ENCODE assay signal across 29 cellular contexts in the genomic region with DNA sequence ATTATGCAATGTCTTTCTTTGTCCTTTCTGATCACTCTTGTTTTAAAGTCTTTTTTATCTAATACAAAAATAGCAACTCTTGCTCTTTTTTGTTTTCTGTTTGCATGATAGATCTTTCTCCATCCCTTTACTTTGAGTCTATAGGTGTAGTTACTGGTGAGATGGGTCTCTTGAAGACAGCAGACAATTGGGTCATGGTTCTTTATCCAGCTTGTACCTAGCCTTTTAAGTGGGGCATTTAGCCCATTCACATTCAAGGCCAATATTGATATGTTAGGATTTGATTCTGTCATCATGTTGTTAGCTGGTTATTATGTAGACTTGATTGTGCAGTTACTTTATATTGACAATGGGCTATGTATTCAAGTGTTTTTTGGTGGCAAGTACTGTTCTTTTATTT.
"Had no signal": no experiment of that assay in that cellular context is flagged by ENCODE, and none has a peak within 500 bp of the region (broad histone marks: within the 10 kb centered on the region; RNA-seq: fewer than 3 reads in every experiment).

No MANE protein-coding gene starts in this region.

- H3K27ac ChIP-seq: esophagus squamous epithelium, heart right ventricle, left lung, neural progenitor cell, prostate gland, right atrium auricular region, sigmoid colon, thoracic aorta, tibial nerve, upper lobe of left lung had no signal

- H3K4me2 ChIP-seq: neural progenitor cell had no signal

- H3K4me1 Mint-ChIP-seq: naive thymus-derived CD4-positive, alpha-beta T cell; neural progenitor cell; stimulated activated naive B cell treated with anti-CD40 and anti-IgM and Interleukin-4, amounts not matched to agents 10 μg/mL and 1 μg/mL and 100 μg/mL, for 72 hours had no signal

- FAIRE-seq: endometrium, islet of Langerhans, small intestine, urothelium cell line had no signal

- H3K4me3 ChIP-seq: esophagus squamous epithelium, heart right ventricle, left lung, mucosa of descending colon, neural progenitor cell, prostate gland, right atrium auricular region, sigmoid colon, thoracic aorta, tibial nerve, upper lobe of left lung had no signal

- H3K36me3 ChIP-seq: esophagus squamous epithelium, heart right ventricle, left lung, prostate gland, right atrium auricular region, sigmoid colon, thoracic aorta, tibial nerve, upper lobe of left lung had no signal

- H3K36me3 Mint-ChIP-seq: naive thymus-derived CD4-positive, alpha-beta T cell; neural progenitor cell; stimulated activated naive B cell treated with anti-CD40 and anti-IgM and Interleukin-4, amounts not matched to agents 10 μg/mL and 1 μg/mL and 100 μg/mL, for 72 hours had no signal

- H3K4me1 ChIP-seq: esophagus squamous epithelium, heart right ventricle, left lung, neural progenitor cell, prostate gland, right atrium auricular region, sigmoid colon, upper lobe of left lung had no signal

- DNase-seq: cortex of kidney; effector memory CD8-positive, alpha-beta T cell; esophagus squamous epithelium; foreskin melanocyte; glutamatergic neuron; heart right ventricle; hippocampal formation; left cardiac atrium; left lung; mesenchymal stem cell; mucosa of descending colon; naive thymus-derived CD4-positive, alpha-beta T cell; sigmoid colon; small intestine; stimulated activated CD4-positive, alpha-beta T cell treated with anti-CD3 and anti-CD28 coated beads, Interleukin-15, amount 100 ng/mL, for 24 hours; stimulated activated CD4-positive, alpha-beta T cell treated with anti-CD3 and anti-CD28 coated beads, Interleukin-2, amount 100 ng/mL, for 48 hours; stimulated activated naive B cell treated with anti-CD40 and anti-IgM and Interleukin-4, amounts not matched to agents 10 μg/mL and 1 μg/mL and 100 μg/mL, for 72 hours; upper lobe of left lung had no signal

- ATAC-seq: effector memory CD8-positive, alpha-beta T cell; heart right ventricle; left cardiac atrium; left lung; mucosa of descending colon; naive thymus-derived CD4-positive, alpha-beta T cell; stimulated activated naive B cell treated with anti-CD40 and anti-IgM and Interleukin-4, amounts not matched to agents 10 μg/mL and 1 μg/mL and 100 μg/mL, for 72 hours had no signal

- H3K9ac ChIP-seq: neural progenitor cell had no signal

- H3K9me3 ChIP-seq: esophagus squamous epithelium, mucosa of descending colon, prostate gland, sigmoid colon, thoracic aorta, tibial nerve, upper lobe of left lung had no signal

- H3K27me3 Mint-ChIP-seq: effector memory CD8-positive, alpha-beta T cell; naive thymus-derived CD4-positive, alpha-beta T cell; stimulated activated naive B cell treated with anti-CD40 and anti-IgM and Interleukin-4, amounts not matched to agents 10 μg/mL and 1 μg/mL and 100 μg/mL, for 72 hours; stimulated activated naive CD8-positive, alpha-beta T cell treated with anti-CD3 and anti-CD28 coated beads, Interleukin-15, Interleukin-2, amounts not matched to agents 100 ng/mL and 50 ng/mL, for 24 hours had no signal

- H3K27me3 ChIP-seq: esophagus squamous epithelium, heart right ventricle, left lung, neural progenitor cell, right atrium auricular region, sigmoid colon, tibial nerve, upper lobe of left lung had no signal

- H3K27ac Mint-ChIP-seq: effector memory CD8-positive, alpha-beta T cell; mesothelial cell of epicardium; naive thymus-derived CD4-positive, alpha-beta T cell; neural progenitor cell; stimulated activated naive B cell treated with anti-CD40 and anti-IgM and Interleukin-4, amounts not matched to agents 10 μg/mL and 1 μg/mL and 100 μg/mL, for 72 hours; stimulated activated naive CD8-positive, alpha-beta T cell treated with anti-CD3 and anti-CD28 coated beads, Interleukin-15, Interleukin-2, amounts not matched to agents 100 ng/mL and 50 ng/mL, for 24 hours had no signal

- H2AFZ ChIP-seq: neural progenitor cell had no signal

- H3K4me3 Mint-ChIP-seq: effector memory CD8-positive, alpha-beta T cell; mesothelial cell of epicardium; naive thymus-derived CD4-positive, alpha-beta T cell; nephron; neural progenitor cell; stimulated activated naive B cell treated with anti-CD40 and anti-IgM and Interleukin-4, amounts not matched to agents 10 μg/mL and 1 μg/mL and 100 μg/mL, for 72 hours; stimulated activated naive CD8-positive, alpha-beta T cell treated with anti-CD3 and anti-CD28 coated beads, Interleukin-15, Interleukin-2, amounts not matched to agents 100 ng/mL and 50 ng/mL, for 24 hours had no signal
